In genomic region chr12:30964896-30965612, GRCh38 we compare ENCODE assay signal across 24 cellular contexts. TPM values are rescaled to one million over a fixed set of nuclear protein-coding genes. Genes with fewer than 3 reads are reported as not detected.
"Had no signal": no experiment of that assay in that cellular context is flagged by ENCODE, and none has a peak within 500 bp of the region (broad histone marks: within the 10 kb centered on the region; RNA-seq: fewer than 3 reads in every experiment).

No MANE protein-coding gene starts in this region.

- H3K4me1 ChIP-seq: pancreas, prostate gland, suprapubic skin, tibial artery, uterus had no signal

- H3K36me3 Mint-ChIP-seq: immature natural killer cell; mesothelial cell of epicardium; naive B cell; natural killer cell; stimulated activated effector memory CD8-positive, alpha-beta T cell treated with anti-CD3 and anti-CD28 coated beads, Interleukin-12 subunit alpha, Interleukin-12 subunit beta, amount 100 ng/mL, for 72 hours had no signal

- H3K9me3 ChIP-seq: left ventricle myocardium inferior, pancreas, prostate gland, suprapubic skin, thoracic aorta, tibial artery, uterus had no signal

- H3K4me1 Mint-ChIP-seq: immature natural killer cell; naive B cell; natural killer cell; stimulated activated effector memory CD8-positive, alpha-beta T cell treated with anti-CD3 and anti-CD28 coated beads, Interleukin-12 subunit alpha, Interleukin-12 subunit beta, amount 100 ng/mL, for 72 hours had no signal

- H3K27ac ChIP-seq: left ventricle myocardium inferior, pancreas, prostate gland, skin epidermis, suprapubic skin, thoracic aorta, tibial artery, uterus had no signal

- H3K4me3 Mint-ChIP-seq: immature natural killer cell; mesothelial cell of epicardium; naive B cell; natural killer cell; nephron progenitor cell; stimulated activated effector memory CD8-positive, alpha-beta T cell treated with anti-CD3 and anti-CD28 coated beads, Interleukin-12 subunit alpha, Interleukin-12 subunit beta, amount 100 ng/mL, for 72 hours; stimulated activated naive CD8-positive, alpha-beta T cell treated with anti-CD3 and anti-CD28 coated beads, Interleukin-15, Interleukin-2, amounts not matched to agents 100 ng/mL and 50 ng/mL, for 24 hours had no signal

- H3K9me3 Mint-ChIP-seq: immature natural killer cell; mesothelial cell of epicardium; naive B cell; natural killer cell; nephron progenitor cell; stimulated activated effector memory CD8-positive, alpha-beta T cell treated with anti-CD3 and anti-CD28 coated beads, Interleukin-12 subunit alpha, Interleukin-12 subunit beta, amount 100 ng/mL, for 72 hours; stimulated activated naive CD8-positive, alpha-beta T cell treated with anti-CD3 and anti-CD28 coated beads, Interleukin-15, Interleukin-2, amounts not matched to agents 100 ng/mL and 50 ng/mL, for 24 hours had no signal

- ATAC-seq: natural killer cell; right cardiac atrium; sciatic nerve; stimulated activated effector memory CD8-positive, alpha-beta T cell treated with anti-CD3 and anti-CD28 coated beads, Interleukin-12 subunit alpha, Interleukin-12 subunit beta, amount 100 ng/mL, for 72 hours had no signal

- H3K27ac Mint-ChIP-seq: immature natural killer cell; mesothelial cell of epicardium; natural killer cell; nephron progenitor cell; stimulated activated effector memory CD8-positive, alpha-beta T cell treated with anti-CD3 and anti-CD28 coated beads, Interleukin-12 subunit alpha, Interleukin-12 subunit beta, amount 100 ng/mL, for 72 hours; stimulated activated naive CD8-positive, alpha-beta T cell treated with anti-CD3 and anti-CD28 coated beads, Interleukin-15, Interleukin-2, amounts not matched to agents 100 ng/mL and 50 ng/mL, for 24 hours had no signal

- H3K4me3 ChIP-seq: left ventricle myocardium inferior, lung, pancreas, prostate gland, skin epidermis, suprapubic skin, thoracic aorta, tibial artery, uterus had no signal

- H3K36me3 ChIP-seq: left ventricle myocardium inferior, pancreas, prostate gland, suprapubic skin, thoracic aorta, tibial artery, uterus had no signal

- DNase-seq: hypothalamus; immature natural killer cell; left ventricle myocardium inferior; naive B cell; natural killer cell; nephron progenitor cell; nucleus accumbens; retina; right cardiac atrium; stimulated activated CD4-positive, alpha-beta T cell treated with anti-CD3 and anti-CD28 coated beads, Interleukin-4, amount 100 ng/mL, for 24 hours; stimulated activated naive CD4-positive, alpha-beta T cell; tibial artery; uterus had no signal

- H3K27me3 ChIP-seq: pancreas, suprapubic skin, uterus had no signal

RNA-seq across cellular contexts. Expression of gene TSPAN11, which starts 38.5 kb away (rescaled TPM):
- total RNA-seq: mononuclear cell, natural killer cell had no signal
- polyA plus RNA-seq: immature natural killer cell had no signal
